26 cellular contexts compared by ENCODE assay signal in the genomic region with DNA sequence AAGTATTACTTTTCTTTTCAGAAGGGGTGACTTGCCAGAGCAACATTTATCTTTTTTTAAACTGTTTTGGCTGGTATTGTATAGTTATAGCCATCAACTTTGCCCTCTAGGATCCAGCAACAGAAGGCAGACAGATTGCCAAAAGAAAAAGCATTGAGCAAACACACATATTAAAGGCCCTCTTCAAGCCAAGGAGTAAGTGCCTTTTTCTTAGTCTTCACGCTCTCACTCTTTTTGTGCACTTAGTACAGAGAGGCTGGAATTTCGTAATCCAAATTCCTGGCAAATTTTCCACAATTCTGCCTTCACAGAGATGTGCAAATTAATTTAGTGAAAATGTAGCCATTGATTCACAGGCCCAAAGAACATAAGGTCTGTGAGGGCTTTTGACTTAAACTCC.
DNase-seq lines count a peak whose midpoint lies in the region; ATAC-seq, FAIRE-seq and TF ChIP-seq lines count a peak whose summit lies in the region.
"Had no signal": no experiment of that assay in that cellular context is flagged by ENCODE, and none has a peak within 500 bp of the region (broad histone marks: within the 10 kb centered on the region; RNA-seq: fewer than 3 reads in every experiment).

No MANE protein-coding gene starts in this region.

- in situ Hi-C loops in HepG2 (cut with HindIII; ENCODE audit: extremely low pct_ligation_motif_present, low pct_unique_long_range_greater_than_20kb) = no loop called here

- no peak overlapping the region for H3K4me2 ChIP-seq in HepG2 (ENCODE audit: low read depth, low read length)
- H3K4me2 ChIP-seq: BLaER1 had no signal

- no peak overlapping the region for H3K4me3 Mint-ChIP-seq in mesothelial cell of epicardium
- H3K4me3 Mint-ChIP-seq: CD14-positive monocyte; CD4-positive, alpha-beta memory T cell; CD4-positive, CD25-positive, alpha-beta regulatory T cell; CD8-positive, alpha-beta memory T cell had no signal

- TF ChIP-seq POLR2A in right lobe of liver (IDR thresholded peaks at IDR 0.05) = no peak
- TF ChIP-seq POLR2A in HepG2 (IDR thresholded peaks at IDR 0.05; ENCODE audit: insufficient read depth in 1 of 2, low read depth in 2 of 2, low read length in 2 of 2) = no peak

- FAIRE-seq in HepG2 (lab: Jason Lieb, UNC) = no peak
- FAIRE-seq: A204.1, GM12878, GM12892, GM18507 had no signal

- H3K36me3 ChIP-seq in right lobe of liver (no peaks in the 10 kb centered on the region), HepG2 (replicated peaks in 1 of 2; ENCODE audit: control insufficient read depth in 1 of 2, insufficient read depth in 2 of 2, low read length in 2 of 2) (no peaks in the 10 kb centered on the region), left lung (no peaks in the 10 kb centered on the region)
- H3K36me3 ChIP-seq: BE2C, BLaER1 had no signal

- DNase-seq in right lobe of liver (no peak), HepG2 (ENCODE audit: low spot score) (no peak), left lung (no peak), mesothelial cell of epicardium (ENCODE audit: low spot score in 2 of 2, unreplicated experiment in 2 of 2) (no peak)
- no peak for DNase-seq in activated naive CD4-positive, alpha-beta T cell treated with Interleukin-2 at 50 U/mL for 16 hours
- DNase-seq: ACHN; BE2C; C1 segment of cervical spinal cord; CD4-positive, alpha-beta memory T cell; CD4-positive, CD25-positive, alpha-beta regulatory T cell; CD8-positive, alpha-beta memory T cell; COR-L47; DMS 273 treated with DMSO at 0.1 percent for 48 hours; DMS153; DMS53; DMS79; DND-41; EL; GDM1 had no signal

- H3K27ac Mint-ChIP-seq in mesothelial cell of epicardium = no peak overlapping the region
- H3K27ac Mint-ChIP-seq: CD14-positive monocyte; CD4-positive, alpha-beta memory T cell; CD4-positive, CD25-positive, alpha-beta regulatory T cell had no signal

- no peak overlapping the region for H2AFZ ChIP-seq in HepG2 (ENCODE audit: low read length)

- CTCF ChIA-PET in HepG2 (lab: Yijun Ruan, JAX; ENCODE audit: low intra/inter-chr PET ratio, low total read pairs) = no interaction called here

- H3K36me3 Mint-ChIP-seq in mesothelial cell of epicardium = no peaks in the 10 kb centered on the region
- H3K36me3 Mint-ChIP-seq: CD14-positive monocyte; CD4-positive, alpha-beta memory T cell; CD4-positive, CD25-positive, alpha-beta regulatory T cell; CD8-positive, alpha-beta memory T cell had no signal

- no peak for TF ChIP-seq RAD21 in HepG2 (CRISPR knock-in tag; IDR thresholded peaks at IDR 0.05)

- 39% methylated on average over 2 of the region's 2 CpGs for WGBS in right lobe of liver (ENCODE audit: insufficient coverage, low coverage, low lambda C conversion rate, missing lambda C conversion rate)
- WGBS in HepG2 (ENCODE audit: low lambda C conversion rate) = 4% methylated on average over 2 of the region's 2 CpGs

- POLR2A ChIA-PET in HepG2 (lab: Yijun Ruan, JAX) = no interaction called here

- TF ChIP-seq CTCF in right lobe of liver (IDR thresholded peaks at IDR 0.05) (no peak), HepG2 (CRISPR knock-in tag; IDR thresholded peaks at IDR 0.05) (no peak), left lung (IDR thresholded peaks at IDR 0.05) (no peak), mesothelial cell of epicardium (IDR thresholded peaks at IDR 0.05; ENCODE audit: unreplicated experiment) (no peak)

- intact Hi-C loops in right lobe of liver (cut with DNase I) = no loop called here
- intact Hi-C loops in HepG2 (cut with micrococcal nuclease; ENCODE audit: unreplicated experiment) = no loop called here
- intact Hi-C loops in left lung (cut with DNase I) = no loop called here

- H3K4me1 Mint-ChIP-seq in mesothelial cell of epicardium = no peaks in the 10 kb centered on the region
- H3K4me1 Mint-ChIP-seq: CD14-positive monocyte; CD4-positive, alpha-beta memory T cell; CD4-positive, CD25-positive, alpha-beta regulatory T cell; CD8-positive, alpha-beta memory T cell had no signal

- no peaks in the 10 kb centered on the region for H3K79me2 ChIP-seq in HepG2 (ENCODE audit: insufficient read depth, low read length)

- ATAC-seq in right lobe of liver (peak in 3 of 4 donors; percentile 25 to 46 (median 27)), HepG2 (no peak), left lung (peak; percentile 84)
- ATAC-seq: GM12878 had no signal

- H3K4me3 ChIP-seq in right lobe of liver (no peak overlapping the region), HepG2 (replicated peaks in 1 of 3; ENCODE audit: insufficient read depth in 1 of 3, low read depth in 2 of 3, low read length in 3 of 3) (no peak overlapping the region), left lung (no peak overlapping the region)
- H3K4me3 ChIP-seq: BLaER1, GM12878 had no signal

- H3K4me1 ChIP-seq in right lobe of liver (no peaks in the 10 kb centered on the region), HepG2 (ENCODE audit: insufficient read depth, low read length) (no peaks in the 10 kb centered on the region), left lung (no peaks in the 10 kb centered on the region)
- H3K4me1 ChIP-seq: BE2C, BLaER1 had no signal

- peaks cover 32% of the 10 kb centered on the region for H3K9me3 Mint-ChIP-seq in mesothelial cell of epicardium
- H3K9me3 Mint-ChIP-seq: CD4-positive, alpha-beta memory T cell had no signal

- H3K27ac ChIP-seq in right lobe of liver = no peak overlapping the region
- no peak overlapping the region for H3K27ac ChIP-seq in HepG2 (ENCODE audit: extremely low read length, insufficient read depth, low read length)
- no peak overlapping the region for H3K27ac ChIP-seq in left lung
- H3K27ac ChIP-seq: 22Rv1, BLaER1 had no signal

- H3K27me3 Mint-ChIP-seq in mesothelial cell of epicardium (ENCODE audit: low read depth) = no peaks in the 10 kb centered on the region
- H3K27me3 Mint-ChIP-seq: CD4-positive, alpha-beta memory T cell; CD4-positive, CD25-positive, alpha-beta regulatory T cell; CD8-positive, alpha-beta memory T cell had no signal

- H4K20me1 ChIP-seq in HepG2 (ENCODE audit: insufficient read depth, low read length) = no peaks in the 10 kb centered on the region
- H4K20me1 ChIP-seq: BLaER1 had no signal

- H3K9me3 ChIP-seq in right lobe of liver (no peaks in the 10 kb centered on the region), HepG2 (ENCODE audit: low read length) (peaks cover 12% of the 10 kb centered on the region), left lung (no peaks in the 10 kb centered on the region)
- H3K9me3 ChIP-seq: BE2C, BLaER1 had no signal

- H3K27me3 ChIP-seq in right lobe of liver (no peaks in the 10 kb centered on the region), HepG2 (ENCODE audit: control insufficient read depth in 1 of 2, insufficient read depth in 2 of 2, low read length in 2 of 2) (no peaks in the 10 kb centered on the region), left lung (no peaks in the 10 kb centered on the region)
- H3K27me3 ChIP-seq: BE2C had no signal

- H3K9ac ChIP-seq in HepG2 (ENCODE audit: insufficient read depth, low read depth, low read length) = no peak overlapping the region
- H3K9ac ChIP-seq: BLaER1 had no signal

- TF ChIP-seq EP300 in HepG2 (IDR thresholded peaks at IDR 0.05; ENCODE audit: low read depth in 2 of 2, low read length in 2 of 2) (no peak), HepG2 (CRISPR knock-in tag; IDR thresholded peaks at IDR 0.05; ENCODE audit: borderline replicate concordance) (no peak)

- BruUV-seq in HepG2 (replicated peaks; lab: Mats Ljungman, UMichigan) = no TSS peak

TF ChIP-seq in HepG2, 621 proteins besides CTCF, POLR2A, EP300 and RAD21 (continues in another document):
- TF ChIP-seq ATF7 (IDR thresholded peaks at IDR 0.05) = no peak
- TF ChIP-seq ATF7 (CRISPR knock-in tag; IDR thresholded peaks at IDR 0.05) = no peak
- TF ChIP-seq KDM6A (CRISPR knock-in tag; IDR thresholded peaks at IDR 0.05; ENCODE audit: low read depth) = no peak
- TF ChIP-seq, protein P1, sequence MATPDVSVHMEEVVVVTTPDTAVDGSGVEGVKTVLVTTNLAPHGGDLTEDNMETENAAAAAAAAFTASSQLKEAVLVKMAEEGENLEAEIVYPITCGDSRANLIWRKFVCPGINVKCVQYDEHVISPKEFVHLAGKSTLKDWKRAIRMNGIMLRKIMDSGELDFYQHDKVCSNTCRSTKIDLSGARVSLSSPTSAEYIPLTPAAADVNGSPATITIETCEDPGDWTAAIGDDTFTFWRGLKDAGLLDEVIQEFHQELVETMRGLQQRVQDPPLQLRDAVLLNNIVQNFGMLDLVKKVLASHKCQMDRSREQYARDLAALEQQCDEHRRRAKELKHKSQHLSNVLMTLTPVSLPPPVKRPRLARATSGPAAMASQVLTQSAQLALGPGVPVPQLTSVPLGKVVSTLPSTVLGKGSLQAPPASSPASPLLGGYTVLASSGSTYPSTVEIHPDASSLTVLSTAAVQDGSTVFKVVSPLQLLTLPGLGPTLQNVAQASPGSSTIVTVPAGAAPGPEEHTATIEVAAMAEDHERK (CRISPR knock-in tag; IDR thresholded peaks at IDR 0.05; ENCODE audit: low read depth) = no peak
- TF ChIP-seq BATF2 (CRISPR knock-in tag; IDR thresholded peaks at IDR 0.05) = no peak
- TF ChIP-seq, protein P2, sequence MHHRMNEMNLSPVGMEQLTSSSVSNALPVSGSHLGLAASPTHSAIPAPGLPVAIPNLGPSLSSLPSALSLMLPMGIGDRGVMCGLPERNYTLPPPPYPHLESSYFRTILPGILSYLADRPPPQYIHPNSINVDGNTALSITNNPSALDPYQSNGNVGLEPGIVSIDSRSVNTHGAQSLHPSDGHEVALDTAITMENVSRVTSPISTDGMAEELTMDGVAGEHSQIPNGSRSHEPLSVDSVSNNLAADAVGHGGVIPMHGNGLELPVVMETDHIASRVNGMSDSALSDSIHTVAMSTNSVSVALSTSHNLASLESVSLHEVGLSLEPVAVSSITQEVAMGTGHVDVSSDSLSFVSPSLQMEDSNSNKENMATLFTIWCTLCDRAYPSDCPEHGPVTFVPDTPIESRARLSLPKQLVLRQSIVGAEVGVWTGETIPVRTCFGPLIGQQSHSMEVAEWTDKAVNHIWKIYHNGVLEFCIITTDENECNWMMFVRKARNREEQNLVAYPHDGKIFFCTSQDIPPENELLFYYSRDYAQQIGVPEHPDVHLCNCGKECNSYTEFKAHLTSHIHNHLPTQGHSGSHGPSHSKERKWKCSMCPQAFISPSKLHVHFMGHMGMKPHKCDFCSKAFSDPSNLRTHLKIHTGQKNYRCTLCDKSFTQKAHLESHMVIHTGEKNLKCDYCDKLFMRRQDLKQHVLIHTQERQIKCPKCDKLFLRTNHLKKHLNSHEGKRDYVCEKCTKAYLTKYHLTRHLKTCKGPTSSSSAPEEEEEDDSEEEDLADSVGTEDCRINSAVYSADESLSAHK (CRISPR knock-in tag; IDR thresholded peaks at IDR 0.05; ENCODE audit: borderline replicate concordance) = no peak
- TF ChIP-seq AGO2 (optimal IDR thresholded peaks at IDR 0.05; ENCODE audit: low read depth, low read length) = no peak
- TF ChIP-seq ZNF775 (CRISPR knock-in tag; IDR thresholded peaks at IDR 0.05; ENCODE audit: borderline replicate concordance) = no peak
- TF ChIP-seq MYNN (CRISPR knock-in tag; IDR thresholded peaks at IDR 0.05; ENCODE audit: low read depth) = no peak
- TF ChIP-seq ZBTB7B (CRISPR knock-in tag; IDR thresholded peaks at IDR 0.05) = no peak
